Comparison of ENCODE assay signal across 8 cellular contexts in the genomic region with DNA sequence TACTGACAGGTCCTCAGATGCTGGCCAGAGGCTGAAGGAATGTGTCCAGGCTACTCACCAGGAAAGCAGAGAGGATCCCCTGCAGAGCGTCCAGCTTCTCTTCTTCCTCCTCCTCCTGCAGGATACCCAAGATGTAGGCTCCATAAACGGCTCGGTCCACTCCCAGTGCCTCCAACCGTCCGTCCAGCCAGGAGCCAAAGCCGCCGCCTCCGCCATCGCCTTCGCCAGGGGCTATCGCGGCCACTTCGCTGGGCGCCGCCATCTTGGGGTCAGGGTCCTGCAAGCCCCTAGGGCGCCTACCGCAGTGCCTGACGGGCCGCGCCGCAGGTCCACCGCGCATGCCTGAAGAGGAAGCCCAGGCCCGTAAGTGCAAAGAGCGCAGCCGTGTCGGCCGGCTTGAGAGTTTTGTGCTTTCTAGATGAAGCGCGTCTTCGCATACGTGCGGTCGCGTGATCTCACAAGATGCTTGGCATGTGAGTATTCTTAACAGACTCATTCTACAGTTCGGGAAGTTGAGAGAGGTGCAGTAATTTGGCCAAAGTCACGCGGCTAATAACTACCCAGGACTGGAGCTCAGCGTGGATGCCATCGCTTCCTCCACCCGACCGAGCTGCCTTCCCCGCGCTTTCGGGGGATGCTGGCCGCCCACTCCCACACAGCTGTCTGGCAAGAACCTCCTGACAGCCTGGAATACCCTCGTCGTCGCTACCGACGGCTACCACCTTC. TPM values are rescaled to one million over a fixed set of nuclear protein-coding genes. Genes with fewer than 3 reads are reported as not detected.
DNase-seq lines count a peak whose midpoint lies in the region; TF ChIP-seq lines count a peak whose summit lies in the region.

A gene with protein sequence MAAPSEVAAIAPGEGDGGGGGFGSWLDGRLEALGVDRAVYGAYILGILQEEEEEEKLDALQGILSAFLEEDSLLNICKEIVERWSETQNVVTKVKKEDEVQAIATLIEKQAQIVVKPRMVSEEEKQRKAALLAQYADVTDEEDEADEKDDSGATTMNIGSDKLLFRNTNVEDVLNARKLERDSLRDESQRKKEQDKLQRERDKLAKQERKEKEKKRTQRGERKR (minus strand): TSS at position 285 of the 726 bp plus-strand sequence. CDS start 23 bp downstream, at position 262.

- H3K4me1 ChIP-seq in HEK293 (ENCODE audit: control insufficient read depth, insufficient read depth, low read length): peaks cover 2% of the 10 kb centered on the region; the same call in 1 of the 2 replicates
- H3K4me1 ChIP-seq in SK-N-SH (ENCODE audit: control insufficient read depth in 1 of 2, insufficient read depth in 2 of 2, low read depth in 1 of 2, low read length in 1 of 2): peaks cover 0 to 7% of the 10 kb centered on the region in 2 experiments; a peak in 1 of 4 replicates
- H3K4me1 ChIP-seq in suprapubic skin: peaks cover 34% of the 10 kb centered on the region

- H3K9me3 ChIP-seq in HEK293 (ENCODE audit: control insufficient read depth, insufficient read depth, low read depth, low read length): no peaks in the 10 kb centered on the region
- H3K9me3 ChIP-seq in SK-N-SH: no peaks in the 10 kb centered on the region
- no peaks in the 10 kb centered on the region for H3K9me3 ChIP-seq in suprapubic skin

- H3K36me3 ChIP-seq in HEK293 (ENCODE audit: control insufficient read depth in 2 of 2, insufficient read depth in 1 of 2, low read length in 2 of 2) (peaks cover 17 to 23% of the 10 kb centered on the region in 2 experiments; a peak in 2 of 3 replicates), SK-N-SH (replicated peaks in 1 of 2; ENCODE audit: control insufficient read depth in 1 of 2, insufficient read depth in 2 of 2, low read length in 1 of 2) (peaks cover 0 to 4% of the 10 kb centered on the region in 2 experiments), suprapubic skin (peaks cover 7% of the 10 kb centered on the region)

- H3K4me3 ChIP-seq in HEK293 (ENCODE audit: low read depth, low read length) (peak within 1 kb of the TSS; percentile 86), NB4 (ENCODE audit: low read depth, low read length) (peak within 1 kb of the TSS; percentile 96), SK-N-SH (ENCODE audit: low read depth in 2 of 2, low read length in 1 of 2) (peak within 1 kb of the TSS; percentile 78 to 84), suprapubic skin (peak within 1 kb of the TSS; percentile 85)

- peak within 1 kb of the TSS; percentile 92 for H3K4me2 ChIP-seq in SK-N-SH

- peak within 1 kb of the TSS; percentile 94 for H3K4me3 Mint-ChIP-seq in activated naive CD4-positive, alpha-beta T cell treated with anti-CD3 and anti-CD28 coated beads, Interleukin-2, amount 10 ng/mL, durations not matched to agents 7 days and 5 days

- H3K36me3 Mint-ChIP-seq in activated naive CD4-positive, alpha-beta T cell treated with anti-CD3 and anti-CD28 coated beads, Interleukin-2, amount 10 ng/mL, durations not matched to agents 7 days and 5 days: peaks cover 9% of the 10 kb centered on the region

- peak within 1 kb of the TSS; percentile 72 for H3K27ac ChIP-seq in HEK293 (ENCODE audit: extremely low read depth, low read depth, low read length)
- H3K27ac ChIP-seq in SK-N-SH (ENCODE audit: low read depth in 2 of 2, low read length in 1 of 2): peak within 1 kb of the TSS; percentile 78 to 87
- peak within 1 kb of the TSS; percentile 86 for H3K27ac ChIP-seq in suprapubic skin

- peak within 1 kb of the TSS; percentile 93 for H3K27ac Mint-ChIP-seq in activated naive CD4-positive, alpha-beta T cell treated with anti-CD3 and anti-CD28 coated beads, Interleukin-2, amount 10 ng/mL, durations not matched to agents 7 days and 5 days

- H3F3A ChIP-seq in SK-N-SH (replicated peaks; ENCODE audit: insufficient read depth): peaks cover 7% of the 10 kb centered on the region

- TF ChIP-seq EP300 in SK-N-SH (IDR thresholded peaks at IDR 0.05; ENCODE audit: borderline replicate concordance in 1 of 2, low read depth in 1 of 2, low read length in 1 of 2): no peak
- TF ChIP-seq EP300 in suprapubic skin (IDR thresholded peaks at IDR 0.05): no peak

- no peaks in the 10 kb centered on the region for H3K27me3 Mint-ChIP-seq in activated naive CD4-positive, alpha-beta T cell treated with anti-CD3 and anti-CD28 coated beads, Interleukin-2, amount 10 ng/mL, durations not matched to agents 7 days and 5 days

- H3K79me2 ChIP-seq in SK-N-SH (ENCODE audit: insufficient read depth): peaks cover 37% of the 10 kb centered on the region

- H4K20me1 ChIP-seq in SK-N-SH (ENCODE audit: insufficient read depth): no peaks in the 10 kb centered on the region

- TF ChIP-seq POLR2A in NB4 (IDR thresholded peaks at IDR 0.05; ENCODE audit: extremely low read depth, insufficient read length) (peak; percentile 94), suprapubic skin (IDR thresholded peaks at IDR 0.05) (peak in 1 of 2 donors; percentile 20)

- POLR2A ChIA-PET in HEK293 (lab: Yijun Ruan, JAX) (interaction anchor here (0.8 to 2.7 kb wide), 9 partner anchors 9 to 326 kb away, joined by 3 to 19 read pairs (median 5); a partner anchor contains a TSS), SK-N-SH (lab: Yijun Ruan, JAX) (interaction anchor here (0.6 kb wide), 1 partner anchor 503 kb away, joined by 3 read pairs; a partner anchor contains a TSS)

- H3K9me2 ChIP-seq in SK-N-SH: no peaks in the 10 kb centered on the region

- CTCF ChIA-PET in HEK293 (lab: Yijun Ruan, JAX) (interaction anchor here (0.9 to 1.5 kb wide), 6 partner anchors 17 to 210 kb away, joined by 3 to 16 read pairs (median 4); a partner anchor contains a TSS), SK-N-SH (lab: Yijun Ruan, JAX) (no interaction called here)
- CTCF ChIA-PET in activated naive CD4-positive, alpha-beta T cell treated with anti-CD3 and anti-CD28 coated beads, Interleukin-2, amount 10 ng/mL, durations not matched to agents 7 days and 5 days (lab: Charles Lee): interaction anchor here (1.2 kb wide), 1 partner anchor 11 kb away, joined by 3 read pairs; no protein-coding TSS in a partner anchor

- TF ChIP-seq CTCF in HEK293 (tag by site-specific recombination; IDR thresholded peaks at IDR 0.05): no peak
- TF ChIP-seq CTCF in NB4 (IDR thresholded peaks at IDR 0.05; ENCODE audit: low read depth, low read length): no peak
- TF ChIP-seq CTCF in SK-N-SH (IDR thresholded peaks at IDR 0.05): no peak
- TF ChIP-seq CTCF in suprapubic skin (IDR thresholded peaks at IDR 0.05): no peak

- H3K9ac ChIP-seq in SK-N-SH: peak within 1 kb of the TSS; percentile 85

- under 1% methylated on average over 28 of the region's 51 CpGs for WGBS in SK-N-SH (ENCODE audit: low lambda C conversion rate)
- WGBS in suprapubic skin: 0% methylated on average over 23 of the region's 51 CpGs

- no peak for TF ChIP-seq RAD21 in SK-N-SH (IDR thresholded peaks at IDR 0.05; ENCODE audit: low read length)

- H2AFZ ChIP-seq in SK-N-SH (ENCODE audit: low read depth): peak within 1 kb of the TSS; percentile 94

- H3K4me1 Mint-ChIP-seq in activated naive CD4-positive, alpha-beta T cell treated with anti-CD3 and anti-CD28 coated beads, Interleukin-2, amount 10 ng/mL, durations not matched to agents 7 days and 5 days: peaks cover 35% of the 10 kb centered on the region

- H3K9me3 Mint-ChIP-seq in activated naive CD4-positive, alpha-beta T cell treated with anti-CD3 and anti-CD28 coated beads, Interleukin-2, amount 10 ng/mL, durations not matched to agents 7 days and 5 days: no peaks in the 10 kb centered on the region

- H3K27me3 ChIP-seq in SK-N-SH (ENCODE audit: insufficient read depth) (no peaks in the 10 kb centered on the region), suprapubic skin (no peaks in the 10 kb centered on the region)

- peak; percentile 99 for DNase-seq in ELR (ENCODE audit: low read depth)
- peak; percentile 94 for DNase-seq in NB4 (ENCODE audit: low read depth)
- peak; percentile 96 for DNase-seq in SK-N-SH
- DNase-seq in activated naive CD4-positive, alpha-beta T cell treated with anti-CD3 and anti-CD28 coated beads, Interleukin-2, amount 10 ng/mL, durations not matched to agents 7 days and 5 days: peak; percentile 94
- DNase-seq in globus pallidus (ENCODE audit: low spot score): peak; percentile 85
- DNase-seq in occipital lobe (lab: John Stamatoyannopoulos, UW): peak; percentile 85
- peak; percentile 91 to 93 for DNase-seq in suprapubic skin (ENCODE audit: low spot score in 2 of 2)

TF ChIP-seq in HEK293, 187 proteins besides CTCF, POLR2A, EP300 and RAD21 (continues in another document):
- TF ChIP-seq ZNF138 (tag by site-specific recombination; IDR thresholded peaks at IDR 0.05; ENCODE audit: borderline replicate concordance) (no peak), ZFHX2 (tag by site-specific recombination; conservative IDR thresholded peaks at IDR 0.05) (peak; percentile 86), ZNF132 (tag by site-specific recombination; IDR thresholded peaks at IDR 0.05; ENCODE audit: borderline replicate concordance) (no peak), ZNF76 (tag by site-specific recombination; IDR thresholded peaks at IDR 0.05; ENCODE audit: borderline replicate concordance, low read depth) (peak; percentile 88), ZNF707 (tag by site-specific recombination; IDR thresholded peaks at IDR 0.05) (no peak), ZNF16 (tag by site-specific recombination; IDR thresholded peaks at IDR 0.05; ENCODE audit: low read depth) (no peak), ZNF629 (tag by site-specific recombination; IDR thresholded peaks at IDR 0.05) (peak; percentile 71), ZBTB7A (tag by site-specific recombination; IDR thresholded peaks at IDR 0.05; ENCODE audit: low read depth) (peak; percentile 95), ZSCAN23 (tag by site-specific recombination; IDR thresholded peaks at IDR 0.05) (no peak)

TF ChIP-seq in SK-N-SH, 30 proteins besides CTCF, POLR2A, EP300 and RAD21 (continues in another document):
- TF ChIP-seq, protein P1, sequence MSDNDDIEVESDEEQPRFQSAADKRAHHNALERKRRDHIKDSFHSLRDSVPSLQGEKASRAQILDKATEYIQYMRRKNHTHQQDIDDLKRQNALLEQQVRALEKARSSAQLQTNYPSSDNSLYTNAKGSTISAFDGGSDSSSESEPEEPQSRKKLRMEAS (IDR thresholded peaks at IDR 0.05; ENCODE audit: low read depth): peak; percentile 91
- TF ChIP-seq TCF12 (IDR thresholded peaks at IDR 0.05) (peak; percentile 14; the same call in 1 of the 2 replicates), CHD2 (IDR thresholded peaks at IDR 0.05; ENCODE audit: low read length, partially characterized antibody) (peak; percentile 45), ELF1 (IDR thresholded peaks at IDR 0.05) (no peak)
- TF ChIP-seq, protein P2, sequence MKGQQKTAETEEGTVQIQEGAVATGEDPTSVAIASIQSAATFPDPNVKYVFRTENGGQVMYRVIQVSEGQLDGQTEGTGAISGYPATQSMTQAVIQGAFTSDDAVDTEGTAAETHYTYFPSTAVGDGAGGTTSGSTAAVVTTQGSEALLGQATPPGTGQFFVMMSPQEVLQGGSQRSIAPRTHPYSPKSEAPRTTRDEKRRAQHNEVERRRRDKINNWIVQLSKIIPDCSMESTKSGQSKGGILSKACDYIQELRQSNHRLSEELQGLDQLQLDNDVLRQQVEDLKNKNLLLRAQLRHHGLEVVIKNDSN (IDR thresholded peaks at IDR 0.05; ENCODE audit: borderline replicate concordance, low read depth): peak; percentile 47; the same call in 1 of the 2 replicates

RNA-seq across cellular contexts. Expression of the gene that starts here (rescaled TPM):
- polyA plus RNA-seq in SK-N-SH (2012; rRNA removed): 6.4 and 8.9 TPM in 2 replicates
- polyA plus RNA-seq in SK-N-SH (2012; cell fraction: cytosol; rRNA removed): 10.0 and 13.7 TPM in 2 replicates
- 6.8 and 10.7 TPM in 2 replicates for polyA plus RNA-seq in SK-N-SH (2012; cell fraction: nucleus; rRNA removed)
- total RNA-seq in occipital lobe (39.1 TPM), suprapubic skin (10 to 100 TPM; 11.2 to 13.3 (median 12.2) TPM)

Comparison
In these comparisons a context has a peak if more than half of its experiments do, and no peak if none do; other contexts are left out.
1. Peak in every context shown above with its lines: DNase-seq, H3K4me3 ChIP-seq and H3K27ac ChIP-seq.